In the genomic region with DNA sequence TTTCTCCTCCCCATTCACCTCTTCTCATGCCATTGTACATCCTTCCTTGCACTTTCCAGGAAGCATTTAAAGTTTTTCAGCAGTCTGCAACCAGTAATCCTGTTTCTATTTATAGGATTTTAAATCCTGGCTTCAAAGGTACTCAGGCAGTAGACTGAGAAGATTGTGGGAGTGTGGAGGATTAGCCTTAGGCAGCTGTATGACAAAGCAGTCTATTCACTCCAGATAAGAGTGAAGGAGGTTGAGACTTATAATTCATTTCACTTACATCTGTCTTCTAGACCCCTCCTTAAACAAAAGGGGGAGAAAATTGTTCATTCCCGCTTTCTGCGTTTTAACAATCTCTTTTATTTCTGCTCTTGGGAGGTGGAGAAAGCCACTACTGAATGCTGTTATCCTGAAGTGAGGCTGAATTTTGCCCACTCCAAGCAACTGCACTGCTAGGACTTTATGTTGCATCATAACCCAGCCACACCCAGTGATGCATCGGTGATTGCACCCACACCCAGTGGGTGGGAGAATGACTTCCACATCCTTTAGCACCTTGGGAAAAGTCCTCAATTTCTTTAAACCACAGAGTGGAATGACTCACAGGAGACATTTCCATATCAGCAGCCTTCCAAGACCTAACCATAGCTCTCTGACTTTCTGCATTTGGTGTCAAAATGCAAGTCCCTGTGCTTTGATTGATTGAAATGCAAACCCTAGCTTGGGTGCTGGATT, we compare ENCODE assay signal across 8 cellular contexts.
DNase-seq lines count a peak whose midpoint lies in the region; ATAC-seq, FAIRE-seq and TF ChIP-seq lines count a peak whose summit lies in the region.

No MANE protein-coding gene starts in this region.

- H3K27me3 Mint-ChIP-seq in endodermal cell (ENCODE audit: insufficient read depth) = peaks cover 3% of the 10 kb centered on the region
- H3K27me3 Mint-ChIP-seq in osteocyte (ENCODE audit: unreplicated experiment) = no peaks in the 10 kb centered on the region

- H3K27ac Mint-ChIP-seq in endodermal cell (peak overlapping the region; percentile 0), osteocyte (ENCODE audit: unreplicated experiment) (peak overlapping the region; percentile 72)

- no peak for TF ChIP-seq CTCF in endodermal cell (conservative IDR thresholded peaks at IDR 0.05)
- no peak for TF ChIP-seq CTCF in osteocyte (IDR thresholded peaks at IDR 0.05)

- ATAC-seq in HG03097 (IDR thresholded peaks at IDR 0.05; ENCODE audit: low FRiP score, unreplicated experiment) = no peak

- H3K27ac ChIP-seq in endodermal cell (ENCODE audit: low read depth, low read length) = peak overlapping the region; percentile 29

- H3K36me3 Mint-ChIP-seq in endodermal cell (ENCODE audit: low read depth) = no peaks in the 10 kb centered on the region
- H3K36me3 Mint-ChIP-seq in osteocyte (ENCODE audit: unreplicated experiment) = no peaks in the 10 kb centered on the region

- no peak overlapping the region for H3K4me3 Mint-ChIP-seq in endodermal cell
- H3K4me3 Mint-ChIP-seq in osteocyte (ENCODE audit: unreplicated experiment) = no peak overlapping the region

- H3K27me3 ChIP-seq in endodermal cell (ENCODE audit: control insufficient read depth, insufficient read depth, low read length, poor library complexity, severe bottlenecking) = no peaks in the 10 kb centered on the region

- H3K4me3 ChIP-seq in endodermal cell (ENCODE audit: low read length) = peak overlapping the region; percentile 14

- TF ChIP-seq POLR2A in GM12891 (IDR thresholded peaks at IDR 0.05; ENCODE audit: low read depth, low read length) = no peak

- H3K4me1 Mint-ChIP-seq in endodermal cell (peaks cover 19% of the 10 kb centered on the region), osteocyte (ENCODE audit: unreplicated experiment) (peaks cover 18% of the 10 kb centered on the region)

- H3K36me3 ChIP-seq in endodermal cell (ENCODE audit: control insufficient read depth, insufficient read depth, low read length) = no peaks in the 10 kb centered on the region

- peaks cover 4% of the 10 kb centered on the region for H3K4me1 ChIP-seq in endodermal cell (ENCODE audit: control insufficient read depth, insufficient read depth, low read length)

- H3K9me3 ChIP-seq in endodermal cell (ENCODE audit: control insufficient read depth, low read length) = peaks cover 5% of the 10 kb centered on the region

- 47% methylated on average over 3 of the region's 3 CpGs; no CpG with 5 or more reads in 1 of the 2 experiments for WGBS in endodermal cell (ENCODE audit: insufficient coverage in 1 of 2, insufficient read length in 1 of 2), 2 experiments

- H3K9me3 Mint-ChIP-seq in endodermal cell = no peaks in the 10 kb centered on the region
- no peaks in the 10 kb centered on the region for H3K9me3 Mint-ChIP-seq in osteocyte (ENCODE audit: unreplicated experiment)

- peak overlapping the region; percentile 1 for H3K9ac ChIP-seq in endodermal cell (ENCODE audit: extremely low read depth, low read length, poor library complexity, severe bottlenecking)

- no peak for DNase-seq in GM12891 (ENCODE audit: insufficient read length, low spot score)
- DNase-seq in NCI-H524 (lab: John Stamatoyannopoulos, UW) = peak; percentile 61 to 83
- peak; percentile 76 for DNase-seq in endodermal cell
- no peak for DNase-seq in osteocyte (ENCODE audit: extremely low spot score, unreplicated experiment)
- no peak for DNase-seq in germinal center (ENCODE audit: low spot score)
- DNase-seq in stimulated activated naive CD4-positive, alpha-beta T cell treated with Interleukin-2 at 50 U/mL for 16 hours (lab: John Stamatoyannopoulos, UW) = no peak
- DNase-seq in cerebellum (ENCODE audit: low spot score) = no peak

- FAIRE-seq in GM12891 (lab: Jason Lieb, UNC) = peak; percentile 16

TF ChIP-seq in GM12891, 5 proteins besides CTCF, POLR2A, EP300 and RAD21:
- no peak for TF ChIP-seq POU2F2 (IDR thresholded peaks at IDR 0.05; ENCODE audit: low read depth, low read length)
- TF ChIP-seq POLR2AphosphoS5 (IDR thresholded peaks at IDR 0.05; ENCODE audit: low read depth, low read length) = no peak
- TF ChIP-seq PAX5 (IDR thresholded peaks at IDR 0.05; ENCODE audit: insufficient read depth, low read length, severe bottlenecking) = no peak
- no peak for TF ChIP-seq TAF1 (IDR thresholded peaks at IDR 0.05; ENCODE audit: low read depth, low read length)
- no peak for TF ChIP-seq SPI1 (IDR thresholded peaks at IDR 0.05; ENCODE audit: low read depth, low read length)

Comparison
In these comparisons a context has a peak if more than half of its experiments do, and no peak if none do; other contexts are left out.
1. DNase-seq: peak in NCI-H524 (2 of 2) and endodermal cell (single experiment); none in GM12891 (single experiment), osteocyte (single experiment), germinal center (single experiment), stimulated activated naive CD4-positive, alpha-beta T cell treated with Interleukin-2 at 50 U/mL for 16 hours (single experiment) and cerebellum (single experiment).